Comparison of ENCODE assay signal across 19 cellular contexts in genomic region chr6:48883116-48883515, GRCh38.
A peak's percentile ranks its signal among the peaks of the same experiment; 100 is the strongest.
DNase-seq lines count a peak whose midpoint lies in the region; ATAC-seq, FAIRE-seq and TF ChIP-seq lines count a peak whose summit lies in the region.
"Had no signal": no experiment of that assay in that cellular context is flagged by ENCODE, and none has a peak within 500 bp of the region (broad histone marks: within the 10 kb centered on the region; RNA-seq: fewer than 3 reads in every experiment).

No MANE protein-coding gene starts in this region.

- H3K27ac ChIP-seq in SK-N-SH (ENCODE audit: low read depth in 2 of 2, low read length in 1 of 2) = no peak overlapping the region
- H3K27ac ChIP-seq in endothelial cell of umbilical vein (ENCODE audit: insufficient read depth, low read depth, low read length) = no peak overlapping the region
- no peak overlapping the region for H3K27ac ChIP-seq in substantia nigra (ENCODE audit: low read depth, low read length, poor library complexity, severe bottlenecking)
- H3K27ac ChIP-seq in upper lobe of right lung = no peak overlapping the region
- H3K27ac ChIP-seq: 22Rv1, C4-2B, KMS-11, Peyer's patch had no signal

- H4K20me1 ChIP-seq in SK-N-SH (ENCODE audit: insufficient read depth) (no peaks in the 10 kb centered on the region), endothelial cell of umbilical vein (replicated peaks; ENCODE audit: control insufficient read depth, extremely low read depth, insufficient read depth, low read length) (no peaks in the 10 kb centered on the region)

- no TSS peak for BruUV-seq in endothelial cell of umbilical vein (replicated peaks; lab: Mats Ljungman, UMichigan)

- H3K36me3 ChIP-seq in SK-N-SH (replicated peaks in 1 of 2; ENCODE audit: control insufficient read depth in 1 of 2, insufficient read depth in 2 of 2, low read length in 1 of 2) (no peaks in the 10 kb centered on the region), endothelial cell of umbilical vein (ENCODE audit: control insufficient read depth in 2 of 2, extremely low read depth in 1 of 2, insufficient read depth in 2 of 2, low read length in 2 of 2) (no peaks in the 10 kb centered on the region), upper lobe of right lung (no peaks in the 10 kb centered on the region)
- H3K36me3 ChIP-seq: Peyer's patch had no signal

- no peaks in the 10 kb centered on the region for H3K9me1 ChIP-seq in endothelial cell of umbilical vein (replicated peaks; ENCODE audit: control insufficient read depth, extremely low read depth, insufficient read depth, low read length)

- H3K4me1 ChIP-seq in SK-N-SH (ENCODE audit: control insufficient read depth in 1 of 2, insufficient read depth in 2 of 2, low read depth in 1 of 2, low read length in 1 of 2) (no peaks in the 10 kb centered on the region), endothelial cell of umbilical vein (ENCODE audit: control insufficient read depth, extremely low read depth, insufficient read depth, low read length) (peaks cover 10% of the 10 kb centered on the region), upper lobe of right lung (no peaks in the 10 kb centered on the region)
- H3K4me1 ChIP-seq: Peyer's patch had no signal

- H2AFZ ChIP-seq in SK-N-SH (ENCODE audit: low read depth) = peak overlapping the region; percentile 49; the same call in 1 of the 2 replicates
- no peak overlapping the region for H2AFZ ChIP-seq in endothelial cell of umbilical vein (ENCODE audit: low read depth, low read length)

- no peak for ATAC-seq in SK-N-SH treated with all-trans-retinoic acid at 6 μM for 48 hours
- ATAC-seq in GM19463 (IDR thresholded peaks at IDR 0.05; ENCODE audit: unreplicated experiment) = no peak
- no peak for ATAC-seq in upper lobe of right lung
- ATAC-seq: Right ventricle myocardium inferior had no signal

- H3K9me2 ChIP-seq in SK-N-SH = no peaks in the 10 kb centered on the region

- POLR2A ChIA-PET in SK-N-SH (lab: Yijun Ruan, JAX) (no interaction called here), endothelial cell of umbilical vein (lab: Charles Lee) (no interaction called here)

- TF ChIP-seq RAD21 in SK-N-SH (IDR thresholded peaks at IDR 0.05; ENCODE audit: low read length) = no peak

- no peak for TF ChIP-seq EP300 in SK-N-SH (IDR thresholded peaks at IDR 0.05; ENCODE audit: borderline replicate concordance in 1 of 2, low read depth in 1 of 2, low read length in 1 of 2)

- H3K4me3 ChIP-seq in SK-N-SH (ENCODE audit: low read depth in 2 of 2, low read length in 1 of 2) (no peak overlapping the region), endothelial cell of umbilical vein (replicated peaks in 1 of 3; ENCODE audit: insufficient read depth in 1 of 3, low read depth in 1 of 3, low read length in 3 of 3) (no peak overlapping the region), upper lobe of right lung (no peak overlapping the region)
- H3K4me3 ChIP-seq: Peyer's patch had no signal

- TF ChIP-seq POLR2A in endothelial cell of umbilical vein (IDR thresholded peaks at IDR 0.05; ENCODE audit: low read depth, low read length) = no peak

- DNase-seq in SK-N-SH (no peak), Kasumi-1 (lab: John Stamatoyannopoulos, UW) (peak; percentile 15 to 25), endothelial cell of umbilical vein (ENCODE audit: low read depth, low spot score) (peak; percentile 10), substantia nigra (lab: John Stamatoyannopoulos, UW) (no peak), D341Med (ENCODE audit: low spot score) (no peak), upper lobe of right lung (no peak)
- DNase-seq: DMS 273 treated with DMSO at 0.1 percent for 48 hours, NCI-H1105, NCI-H1694, NCI-H510A treated with DMSO at 0.1 percent for 48 hours, Peyer's patch, T-helper 1 cell had no signal

- no peaks in the 10 kb centered on the region for H3F3A ChIP-seq in SK-N-SH (replicated peaks; ENCODE audit: insufficient read depth)

- no peaks in the 10 kb centered on the region; the same call in 1 of the 2 replicates for H3K27me3 ChIP-seq in SK-N-SH (ENCODE audit: insufficient read depth)
- no peaks in the 10 kb centered on the region for H3K27me3 ChIP-seq in endothelial cell of umbilical vein (ENCODE audit: control insufficient read depth in 2 of 2, insufficient read depth in 2 of 2, low read length in 2 of 2)
- no peaks in the 10 kb centered on the region for H3K27me3 ChIP-seq in upper lobe of right lung
- H3K27me3 ChIP-seq: Peyer's patch had no signal

- H3K4me2 ChIP-seq in SK-N-SH (no peak overlapping the region), endothelial cell of umbilical vein (ENCODE audit: insufficient read depth, low read length) (peak overlapping the region; percentile 42)
- H3K4me2 ChIP-seq: KMS-11 had no signal

- no peak overlapping the region for H3K9ac ChIP-seq in SK-N-SH
- no peak overlapping the region for H3K9ac ChIP-seq in endothelial cell of umbilical vein (replicated peaks; ENCODE audit: extremely low read depth, insufficient read depth, low read length)
- H3K9ac ChIP-seq: KMS-11 had no signal

- H3K79me2 ChIP-seq in SK-N-SH (ENCODE audit: insufficient read depth) (no peaks in the 10 kb centered on the region), endothelial cell of umbilical vein (ENCODE audit: control insufficient read depth, insufficient read depth, low read length) (no peaks in the 10 kb centered on the region)

- dilution Hi-C loops in endothelial cell of umbilical vein (cut with MboI; ENCODE audit: extremely low pct_ligation_motif_present, low sequenced_read_pairs) = no loop called here

- intact Hi-C loops in endothelial cell of umbilical vein (cut with micrococcal nuclease) = no loop called here
- intact Hi-C loops in upper lobe of right lung (cut with DNase I) = no loop called here

- CTCF ChIA-PET in SK-N-SH (lab: Yijun Ruan, JAX) (no interaction called here), endothelial cell of umbilical vein (lab: Charles Lee) (interaction anchor here (1.1 to 1.9 kb wide), 2 partner anchors 10 to 527 kb away, joined by 3 to 6 read pairs; no protein-coding TSS in a partner anchor)

- H3K9me3 ChIP-seq in SK-N-SH (no peaks in the 10 kb centered on the region), endothelial cell of umbilical vein (replicated peaks; ENCODE audit: control insufficient read depth, insufficient read depth, low read length) (no peaks in the 10 kb centered on the region), upper lobe of right lung (no peaks in the 10 kb centered on the region)
- H3K9me3 ChIP-seq: Peyer's patch had no signal

- FAIRE-seq in endothelial cell of umbilical vein (lab: Jason Lieb, UNC) = no peak
- FAIRE-seq: GM19239 had no signal

- TF ChIP-seq CTCF in SK-N-SH (IDR thresholded peaks at IDR 0.05) = no peak
- TF ChIP-seq CTCF in endothelial cell of umbilical vein (IDR thresholded peaks at IDR 0.05; ENCODE audit: extremely low read depth in 1 of 2, insufficient read depth in 1 of 2, low read depth in 1 of 2, low read length in 2 of 2) = no peak
- no peak for TF ChIP-seq CTCF in upper lobe of right lung (IDR thresholded peaks at IDR 0.05)

TF ChIP-seq in SK-N-SH, 30 proteins besides CTCF, POLR2A, EP300 and RAD21:
- TF ChIP-seq MXI1 (IDR thresholded peaks at IDR 0.05; ENCODE audit: low read depth, low read length) (no peak), FOXM1 (IDR thresholded peaks at IDR 0.05; ENCODE audit: low read depth) (no peak), NFIC (IDR thresholded peaks at IDR 0.05; ENCODE audit: borderline replicate concordance) (no peak), PBX3 (IDR thresholded peaks at IDR 0.05) (no peak), SMC3 (IDR thresholded peaks at IDR 0.05; ENCODE audit: low read depth, low read length) (no peak), ELF1 (IDR thresholded peaks at IDR 0.05) (no peak)

TF ChIP-seq in SK-N-SH treated with all-trans-retinoic acid at 6 μM for 48 hours, 23 proteins besides CTCF, POLR2A, EP300 and RAD21 (continues in another document):
- no peak for TF ChIP-seq TCF4 (CRISPR knock-in tag; IDR thresholded peaks at IDR 0.05; ENCODE audit: borderline replicate concordance)
- no peak for TF ChIP-seq CREB5 (CRISPR knock-in tag; IDR thresholded peaks at IDR 0.05; ENCODE audit: low read depth)
- TF ChIP-seq BACH2 (CRISPR knock-in tag; IDR thresholded peaks at IDR 0.05; ENCODE audit: borderline replicate concordance) = no peak
- TF ChIP-seq ARNTL (CRISPR knock-in tag; IDR thresholded peaks at IDR 0.05; ENCODE audit: borderline replicate concordance, low read depth) = no peak
- TF ChIP-seq GLIS3 (CRISPR knock-in tag; IDR thresholded peaks at IDR 0.05) = no peak
- TF ChIP-seq OSR1 (CRISPR knock-in tag; IDR thresholded peaks at IDR 0.05) = no peak
- no peak for TF ChIP-seq ZNF565 (CRISPR knock-in tag; conservative IDR thresholded peaks at IDR 0.05; ENCODE audit: low read depth)

TF ChIP-seq in endothelial cell of umbilical vein, 7 proteins besides CTCF, POLR2A, EP300 and RAD21:
- TF ChIP-seq MYC (IDR thresholded peaks at IDR 0.05; ENCODE audit: low read depth, low read length) (no peak), EZH2 (IDR thresholded peaks at IDR 0.05; ENCODE audit: borderline replicate concordance, low read depth, low read length, severe bottlenecking) (no peak), JUN (IDR thresholded peaks at IDR 0.05; ENCODE audit: borderline replicate concordance, insufficient read depth, insufficient read length, low read depth) (no peak), MAX (IDR thresholded peaks at IDR 0.05; ENCODE audit: insufficient read depth, insufficient read length) (no peak), POLR2AphosphoS5 (IDR thresholded peaks at IDR 0.05; ENCODE audit: insufficient read depth, low read depth, low read length) (no peak), FOS (IDR thresholded peaks at IDR 0.05; ENCODE audit: borderline replicate concordance, insufficient read depth, low read length) (no peak), GATA2 (IDR thresholded peaks at IDR 0.05; ENCODE audit: insufficient read depth, insufficient read length, low read depth, low read length) (no peak)

Comparison
In these comparisons a context has a peak if more than half of its experiments do, and no peak if none do; other contexts are left out.
1. DNase-seq: peak in Kasumi-1 (2 of 2) and endothelial cell of umbilical vein (single experiment); none in SK-N-SH (single experiment), substantia nigra (0 of 49), D341Med (single experiment) and upper lobe of right lung (single experiment).